8 cellular contexts compared by ENCODE assay signal in the genomic region with DNA sequence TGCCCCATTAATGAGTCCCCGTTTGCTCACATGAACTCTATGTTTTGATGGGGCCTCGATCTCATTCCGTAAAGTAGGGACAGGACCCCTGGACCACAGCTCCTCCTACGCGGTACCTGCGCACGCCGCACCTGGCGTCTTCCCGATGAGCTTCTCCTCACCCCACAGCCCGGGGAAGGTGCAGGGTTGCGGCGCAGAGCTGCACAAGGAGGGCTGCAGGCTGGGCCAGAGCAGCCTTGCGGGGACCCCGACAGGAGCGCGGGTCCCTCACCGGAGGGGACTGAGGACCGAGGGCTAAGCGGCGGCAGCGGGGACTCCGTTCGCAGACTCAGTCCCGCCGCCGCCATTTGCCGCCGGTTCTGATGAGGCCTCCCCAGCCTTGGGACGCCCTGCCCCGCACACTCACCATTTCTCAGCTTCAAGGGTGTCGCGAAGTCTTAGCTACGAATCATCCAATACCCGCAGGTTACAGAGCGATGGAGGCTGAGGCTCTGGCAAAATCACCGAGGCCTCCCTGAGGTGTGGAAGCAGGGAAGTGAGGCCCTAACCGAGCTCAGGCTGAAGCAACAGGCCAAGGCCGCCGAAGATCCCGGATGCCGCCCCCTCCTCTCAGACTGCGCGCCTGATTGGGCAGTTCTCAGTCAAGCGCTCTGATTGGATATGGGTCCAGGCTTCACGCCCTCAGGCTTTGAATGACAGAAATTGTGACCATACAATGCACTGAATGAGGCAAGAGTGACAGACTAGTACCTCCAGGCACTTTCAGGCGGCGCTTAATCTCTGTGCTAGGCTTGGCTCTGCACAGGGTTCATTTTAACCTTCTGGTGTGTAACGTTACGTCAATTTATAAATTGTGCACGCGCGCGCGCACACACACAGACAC. TPM values are rescaled to one million over a fixed set of nuclear protein-coding genes. Genes with fewer than 3 reads are reported as not detected.
DNase-seq lines count a peak whose midpoint lies in the region; FAIRE-seq and TF ChIP-seq lines count a peak whose summit lies in the region.

No MANE protein-coding gene starts in this region.

- peak; percentile 99 for DNase-seq in EL
- peak; percentile 99 for DNase-seq in H4 (ENCODE audit: low spot score)
- peak; percentile 99 for DNase-seq in LNCaP clone FGC (ENCODE audit: low read depth)
- DNase-seq in SIG-M5 treated with dmso at 0.1 percent for 504 hours (lab: John Stamatoyannopoulos, UW; ENCODE audit: unreplicated experiment) = peak; percentile 97
- DNase-seq in activated naive CD4-positive, alpha-beta T cell (lab: John Stamatoyannopoulos, UW) = peak; percentile 70 to 85 (median 78)
- peak; percentile 86 to 94 for DNase-seq in frontal cortex (ENCODE audit: low spot score in 2 of 2)
- DNase-seq in stromal cell of bone marrow (ENCODE audit: low read depth) = peak; percentile 100

- peaks cover 37% of the 10 kb centered on the region for H3K36me3 ChIP-seq in neuron (ENCODE audit: insufficient read depth, low read length)

- no peaks in the 10 kb centered on the region for H3K27me3 ChIP-seq in neuron (ENCODE audit: insufficient read depth, low read length)

- no peak for TF ChIP-seq CTCF in LNCaP clone FGC (IDR thresholded peaks at IDR 0.05; ENCODE audit: control insufficient read depth, extremely low read depth, insufficient read depth)

- FAIRE-seq in frontal cortex (lab: Jason Lieb, UNC) = peak; percentile 90

- peak overlapping the region; percentile 81 for H2AFZ ChIP-seq in neuron (ENCODE audit: low read depth, low read length)

- peaks cover 33% of the 10 kb centered on the region for H3K9me3 ChIP-seq in neuron (ENCODE audit: low read length)

- peaks cover 7% of the 10 kb centered on the region for H3K4me1 ChIP-seq in neuron (ENCODE audit: insufficient read depth, low read length)

- peak overlapping the region; percentile 76 for H3K4me3 ChIP-seq in LNCaP clone FGC (ENCODE audit: low read depth, low read length)
- H3K4me3 ChIP-seq in neuron (ENCODE audit: low read length) = peak overlapping the region; percentile 95

RNA-seq across cellular contexts. Expression of a gene that starts 25.1 kb away (rescaled TPM):
- 9.8 and 16.0 TPM in 2 replicates for total RNA-seq in H4 (2014; rRNA removed; shearing (Covaris generic))
- total RNA-seq in frontal cortex = 32.6 TPM

RNA-seq across cellular contexts. Expression of a gene that starts 25.2 kb away (rescaled TPM):
- total RNA-seq in H4 (2014; rRNA removed; shearing (Covaris generic)) = 27.7 and 54.0 TPM in 2 replicates
- 26.5 TPM for total RNA-seq in frontal cortex

Comparison
In these comparisons a context has a peak if more than half of its experiments do, and no peak if none do; other contexts are left out.
1. Peak in every context shown above with its lines: DNase-seq and H3K4me3 ChIP-seq.